ENCODE assay signal across 1 cellular context in the genomic region with DNA sequence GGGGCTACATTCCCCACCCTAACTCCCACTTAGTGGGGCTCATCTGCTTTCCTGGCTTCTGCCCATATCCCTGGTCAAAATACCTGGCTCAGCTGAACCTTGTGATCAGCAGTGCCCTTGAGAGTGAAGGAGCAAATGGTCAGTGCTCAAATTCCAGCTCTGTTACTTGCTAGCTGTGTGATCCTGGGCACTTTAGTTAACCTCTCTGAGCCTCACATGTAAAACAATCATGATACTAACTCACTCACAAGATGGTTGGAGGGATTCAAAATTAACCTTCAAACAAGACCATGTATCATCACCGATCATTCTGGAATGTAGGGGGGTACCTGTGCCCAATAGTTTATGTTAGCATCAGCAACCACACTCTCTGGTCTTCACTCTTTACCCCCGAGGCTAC.
TF ChIP-seq lines count a peak whose summit lies in the region.

No MANE protein-coding gene starts in this region.

TF ChIP-seq in HepG2, 621 proteins besides CTCF, POLR2A, EP300 and RAD21:
- TF ChIP-seq, protein P1, sequence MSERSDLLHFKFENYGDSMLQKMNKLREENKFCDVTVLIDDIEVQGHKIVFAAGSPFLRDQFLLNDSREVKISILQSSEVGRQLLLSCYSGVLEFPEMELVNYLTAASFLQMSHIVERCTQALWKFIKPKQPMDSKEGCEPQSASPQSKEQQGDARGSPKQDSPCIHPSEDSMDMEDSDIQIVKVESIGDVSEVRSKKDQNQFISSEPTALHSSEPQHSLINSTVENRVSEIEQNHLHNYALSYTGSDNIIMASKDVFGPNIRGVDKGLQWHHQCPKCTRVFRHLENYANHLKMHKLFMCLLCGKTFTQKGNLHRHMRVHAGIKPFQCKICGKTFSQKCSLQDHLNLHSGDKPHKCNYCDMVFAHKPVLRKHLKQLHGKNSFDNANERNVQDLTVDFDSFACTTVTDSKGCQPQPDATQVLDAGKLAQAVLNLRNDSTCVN (CRISPR knock-in tag; IDR thresholded peaks at IDR 0.05; ENCODE audit: borderline replicate concordance), result no peak
- 0 out of 2 replicates have a peak, but pooled peaks have one; percentile 22 for TF ChIP-seq ZNF768 (CRISPR knock-in tag; IDR thresholded peaks at IDR 0.05)
